Comparison of ENCODE assay signal across 7 cellular contexts in the genomic region with DNA sequence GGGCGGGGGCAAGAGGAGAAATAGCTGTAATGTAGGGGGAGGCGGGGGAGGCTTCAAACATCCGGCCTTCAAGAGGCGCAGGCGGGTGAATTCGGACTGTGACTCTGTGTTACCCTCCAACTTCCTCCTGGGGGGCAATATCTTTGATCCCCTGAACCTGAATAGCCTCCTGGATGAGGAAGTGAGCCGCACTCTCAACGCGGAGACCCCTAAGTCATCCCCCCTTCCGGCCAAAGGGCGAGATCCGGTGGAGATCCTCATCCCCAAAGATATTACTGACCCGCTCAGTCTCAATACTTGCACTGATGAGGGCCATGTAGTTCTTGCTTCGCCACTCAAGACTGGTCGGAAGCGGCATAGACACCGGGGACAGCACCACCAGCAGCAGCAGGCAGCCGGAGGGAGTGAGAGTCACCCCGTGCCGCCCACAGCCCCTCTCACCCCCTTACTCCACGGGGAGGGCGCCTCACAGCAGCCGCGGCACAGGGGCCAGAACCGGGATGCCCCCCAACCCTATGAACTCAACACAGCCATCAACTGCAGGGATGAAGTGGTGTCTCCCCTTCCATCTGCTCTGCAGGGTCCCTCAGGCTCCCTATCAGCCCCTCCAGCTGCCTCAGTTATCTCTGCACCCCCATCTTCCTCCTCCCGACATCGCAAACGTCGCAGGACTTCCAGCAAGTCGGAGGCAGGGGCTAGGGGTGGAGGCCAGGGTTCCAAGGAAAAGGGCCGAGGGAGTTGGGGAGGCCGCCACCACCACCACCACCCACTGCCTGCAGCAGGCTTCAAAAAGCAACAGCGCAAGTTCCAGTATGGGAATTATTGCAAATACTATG. TPM values are rescaled to one million over a fixed set of nuclear protein-coding genes. Genes with fewer than 3 reads are reported as not detected.
DNase-seq lines count a peak whose midpoint lies in the region; ATAC-seq and TF ChIP-seq lines count a peak whose summit lies in the region.

No MANE protein-coding gene starts in this region.

- H3K23ac ChIP-seq in H9 (ENCODE audit: insufficient read length, low read depth, low read length) = no peak overlapping the region

- H3K4me3 Mint-ChIP-seq in H9 (peak overlapping the region; percentile 86 to 95), chondrocyte (ENCODE audit: unreplicated experiment) (peak overlapping the region; percentile 74), memory B cell (peak overlapping the region; percentile 97)

- H3K27ac ChIP-seq in H9 (ENCODE audit: insufficient read length, low read depth, low read length) (no peak overlapping the region), temporal lobe (ENCODE audit: low read depth, low read length) (peak overlapping the region; percentile 100)

- no CpG with 5 or more reads among the region's 33 CpGs for WGBS in H9 (ENCODE audit: extremely low coverage, insufficient read length, low lambda C conversion rate)

- H3K27me3 Mint-ChIP-seq in H9 (ENCODE audit: low read depth) (peaks cover 24% of the 10 kb centered on the region), chondrocyte (ENCODE audit: low read depth) (no peaks in the 10 kb centered on the region), memory B cell (no peaks in the 10 kb centered on the region)

- peak overlapping the region; percentile 71 for H3K4me2 ChIP-seq in H9 (ENCODE audit: insufficient read depth, insufficient read length, low read length)

- H3K36me3 Mint-ChIP-seq in H9 (ENCODE audit: insufficient read depth in 1 of 3, low read depth in 3 of 3) (peaks cover 37 to 51% (median 40%) of the 10 kb centered on the region in 3 experiments), chondrocyte (ENCODE audit: low read depth) (peaks cover 9% of the 10 kb centered on the region), memory B cell (peaks cover 7% of the 10 kb centered on the region)

- H3K14ac ChIP-seq in H9 (ENCODE audit: insufficient read depth, low read length) = no peak overlapping the region

- no peak overlapping the region for H2BK15ac ChIP-seq in H9 (ENCODE audit: low read depth, low read length)

- no peak overlapping the region for H2BK12ac ChIP-seq in H9 (ENCODE audit: insufficient read length, low read depth, low read length)

- no peak overlapping the region for H2AK5ac ChIP-seq in H9 (ENCODE audit: insufficient read length, low read length)

- H3K9me3 ChIP-seq in H9 (ENCODE audit: control insufficient read depth, low read depth, low read length) = no peaks in the 10 kb centered on the region

- H4K8ac ChIP-seq in H9 (replicated peaks; ENCODE audit: insufficient read length, low read depth, low read length) = no peak overlapping the region

- no peak overlapping the region for H2BK120ac ChIP-seq in H9 (ENCODE audit: low read depth, low read length, poor library complexity, severe bottlenecking)

- H3T11ph ChIP-seq in H9 (ENCODE audit: low read length) = no peak overlapping the region

- TF ChIP-seq CTCF in H9 (conservative IDR thresholded peaks at IDR 0.05) (no peak), chondrocyte (IDR thresholded peaks at IDR 0.05) (no peak)

- H4K5ac ChIP-seq in H9 (ENCODE audit: insufficient read length, low read depth, low read length) = no peak overlapping the region

- no peaks in the 10 kb centered on the region for H3K4me1 ChIP-seq in H9 (ENCODE audit: insufficient read depth, low read length)

- no peak overlapping the region for H2BK5ac ChIP-seq in H9 (ENCODE audit: insufficient read length, low read length)

- H4K91ac ChIP-seq in H9 (ENCODE audit: insufficient read length, low read depth, low read length) = no peak overlapping the region

- peaks cover 11% of the 10 kb centered on the region for H3K23me2 ChIP-seq in H9 (ENCODE audit: insufficient read length, low read depth, low read length, poor library complexity, severe bottlenecking)

- no peak overlapping the region for H3K4ac ChIP-seq in H9 (ENCODE audit: low read depth, low read length)

- H3K4me1 Mint-ChIP-seq in H9 = peaks cover 45 to 46% of the 10 kb centered on the region in 2 experiments
- peaks cover 50% of the 10 kb centered on the region for H3K4me1 Mint-ChIP-seq in chondrocyte (ENCODE audit: low read depth)
- peaks cover 35% of the 10 kb centered on the region for H3K4me1 Mint-ChIP-seq in memory B cell

- H3K79me2 ChIP-seq in H9 (ENCODE audit: insufficient read depth, low read length) = no peaks in the 10 kb centered on the region; the same call in 1 of the 2 replicates

- no peak overlapping the region for H2BK20ac ChIP-seq in H9 (ENCODE audit: low read depth, low read length, poor library complexity, severe bottlenecking)

- ATAC-seq in memory B cell (ENCODE audit: low read depth) = no peak

- H3K9ac ChIP-seq in H9 (ENCODE audit: extremely low read depth, insufficient read length, low read length) = peak overlapping the region; percentile 66

- H3K27ac Mint-ChIP-seq in H9 (peak overlapping the region; percentile 74 to 96 (median 95); a peak in 6 of 7 replicates), chondrocyte (ENCODE audit: unreplicated experiment) (peak overlapping the region; percentile 89), memory B cell (peak overlapping the region; percentile 100)

- H3K27me3 ChIP-seq in H9 (ENCODE audit: insufficient read depth, low read length) = no peaks in the 10 kb centered on the region

- DNase-seq in H9 (no peak), T-helper 1 cell (peak; percentile 22 to 54 (median 28)), chondrocyte (ENCODE audit: low spot score) (peak; percentile 63), memory B cell (ENCODE audit: low spot score in 2 of 2) (no peak), DMS79 treated with DMSO at 0.1 percent for 48 hours (lab: John Stamatoyannopoulos, UW) (no peak), NCI-H526 treated with DMSO at 0.1 percent for 48 hours (lab: John Stamatoyannopoulos, UW) (no peak)

- H4K20me1 ChIP-seq in H9 (ENCODE audit: control insufficient read depth, insufficient read depth, insufficient read length) = no peaks in the 10 kb centered on the region

- no peak overlapping the region for H3K18ac ChIP-seq in H9 (ENCODE audit: insufficient read length, low read depth, low read length)

- no peak overlapping the region for H2AFZ ChIP-seq in H9 (ENCODE audit: low read length)

- H3K9me3 Mint-ChIP-seq in H9 = peaks cover 4 to 14% of the 10 kb centered on the region in 2 experiments; a peak in 3 of 5 replicates
- no peaks in the 10 kb centered on the region for H3K9me3 Mint-ChIP-seq in chondrocyte (ENCODE audit: low read depth)
- no peaks in the 10 kb centered on the region for H3K9me3 Mint-ChIP-seq in memory B cell

- H3K56ac ChIP-seq in H9 (ENCODE audit: insufficient read length, low read depth, low read length) = no peak overlapping the region

- H3K79me1 ChIP-seq in H9 (ENCODE audit: insufficient read depth, low read depth, low read length, poor library complexity, severe bottlenecking) = peaks cover 3% of the 10 kb centered on the region

RNA-seq across cellular contexts. Expression of gene MEPCE, which starts 1.0 kb away (rescaled TPM):
- 68.0 and 69.0 TPM in 2 replicates for total RNA-seq in H9 (2021)
- 30.9 to 39.1 TPM (median 31.8 TPM) in 3 replicates for total RNA-seq in chondrocyte
- 16.7 TPM for total RNA-seq in temporal lobe

RNA-seq across cellular contexts. Expression of gene ZCWPW1, which starts 2.2 kb away (rescaled TPM):
- total RNA-seq in H9 (2021) = 1.1 and 1.3 TPM in 2 replicates
- 2.3 to 3.8 TPM (median 2.6 TPM) in 3 replicates for total RNA-seq in chondrocyte
- 1.5 TPM for total RNA-seq in temporal lobe

RNA-seq across cellular contexts. Expression of gene PPP1R35, which starts 5.6 kb away (rescaled TPM):
- total RNA-seq in H9 (2021) (37.4 and 40.2 TPM in 2 replicates), chondrocyte (20.5 to 23.0 TPM (median 21.0 TPM) in 3 replicates), temporal lobe (5.9 TPM)

RNA-seq across cellular contexts. Expression of gene SPACDR, which starts 33.4 kb away (rescaled TPM):
- total RNA-seq in H9 (2021) (0.39 TPM in 1 of 2 replicates, not detected in the other), chondrocyte (0.42 to 0.87 TPM in 2 of 3 replicates, not detected in the other), temporal lobe (0.25 TPM)

RNA-seq across cellular contexts. Expression of gene TSC22D4, which starts 48.3 kb away (rescaled TPM):
- total RNA-seq in H9 (2021) (17.2 and 17.5 TPM in 2 replicates), chondrocyte (24.0 to 34.1 TPM (median 33.0 TPM) in 3 replicates), temporal lobe (8.4 TPM)

Comparison
In these comparisons a context has a peak if more than half of its experiments do, and no peak if none do; other contexts are left out.
1. DNase-seq: peak in T-helper 1 cell (5 of 5) and chondrocyte (single experiment); none in H9 (single experiment), memory B cell (0 of 2), DMS79 treated with DMSO at 0.1 percent for 48 hours (single experiment) and NCI-H526 treated with DMSO at 0.1 percent for 48 hours (single experiment).
2. Peak in every context shown above with its lines, with median percentiles within 50 percentile points of each other: H3K27ac Mint-ChIP-seq and H3K4me3 Mint-ChIP-seq.